6 cellular contexts compared by ENCODE assay signal in genomic region chr7:9163691-9164090, GRCh38.
DNase-seq lines count a peak whose midpoint lies in the region; FAIRE-seq and TF ChIP-seq lines count a peak whose summit lies in the region.
"Not testable (repeated sequence)": the region's sequence is repeated elsewhere in the genome, so short reads cannot be mapped to it uniquely, and the experiment has no call there.

No MANE protein-coding gene starts in this region.

- not testable (repeated sequence) for H3K36me3 ChIP-seq in astrocyte (ENCODE audit: insufficient read depth, low read length); mesenchymal stem cell (ENCODE audit: control insufficient read depth in 1 of 2, insufficient read depth in 2 of 2, low read depth in 1 of 2, low read length in 2 of 2)

- H3K18ac ChIP-seq in mesenchymal stem cell (ENCODE audit: low read depth in 1 of 2, low read length in 2 of 2) = not testable (repeated sequence)

- H3K27ac Mint-ChIP-seq in astrocyte (ENCODE audit: unreplicated experiment) = peak overlapping the region; percentile 71

- not testable (repeated sequence) for H2AFZ ChIP-seq in astrocyte (ENCODE audit: low read depth, low read length); mesenchymal stem cell (ENCODE audit: low read depth, low read length)

- TF ChIP-seq CTCF in astrocyte (IDR thresholded peaks at IDR 0.05; ENCODE audit: insufficient read depth, low read depth, low read length); astrocyte of the spinal cord (IDR thresholded peaks at IDR 0.05; ENCODE audit: low read depth, low read length): not testable (repeated sequence)

- not testable (repeated sequence) for H3K27me3 ChIP-seq in astrocyte (ENCODE audit: insufficient read depth, low read length); mesenchymal stem cell (ENCODE audit: control insufficient read depth in 1 of 2, insufficient read depth in 1 of 2, low read length in 2 of 2)

- not testable (repeated sequence) for H3K9me3 Mint-ChIP-seq in astrocyte (ENCODE audit: unreplicated experiment)

- H3K4ac ChIP-seq in mesenchymal stem cell (ENCODE audit: low read depth in 1 of 2, low read length in 2 of 2) = not testable (repeated sequence)

- H2BK15ac ChIP-seq in mesenchymal stem cell (ENCODE audit: low read depth, poor library complexity, severe bottlenecking) = not testable (repeated sequence)

- not testable (repeated sequence) for H3K4me1 Mint-ChIP-seq in astrocyte (ENCODE audit: low read depth, unreplicated experiment)

- H3K79me2 ChIP-seq in astrocyte (ENCODE audit: insufficient read depth, low read length) = not testable (repeated sequence)

- H3K79me1 ChIP-seq in mesenchymal stem cell (replicated peaks; ENCODE audit: low read length, poor library complexity, severe bottlenecking) = not testable (repeated sequence)

- not testable (repeated sequence) for H3K14ac ChIP-seq in mesenchymal stem cell (ENCODE audit: low read length in 2 of 2)

- H3K9ac ChIP-seq in astrocyte (ENCODE audit: low read length); mesenchymal stem cell (ENCODE audit: low read length): not testable (repeated sequence)

- H2BK120ac ChIP-seq in mesenchymal stem cell (ENCODE audit: low read depth, low read length) = not testable (repeated sequence)

- not testable (repeated sequence) for H3K23ac ChIP-seq in mesenchymal stem cell (ENCODE audit: low read length in 2 of 2)

- not testable (repeated sequence) for H3K36me3 Mint-ChIP-seq in astrocyte (ENCODE audit: low read depth, unreplicated experiment)

- H3K4me3 ChIP-seq in astrocyte (ENCODE audit: insufficient read depth, low read depth, low read length); astrocyte of the spinal cord (ENCODE audit: low read depth, low read length); mesenchymal stem cell (ENCODE audit: insufficient read depth in 1 of 2, low read depth in 1 of 2, low read length in 2 of 2): not testable (repeated sequence)

- not testable (repeated sequence) for FAIRE-seq in astrocyte (lab: Jason Lieb, UNC)

- H4K91ac ChIP-seq in mesenchymal stem cell (ENCODE audit: low read length) = not testable (repeated sequence)

- peak; percentile 27 for DNase-seq in H4 (ENCODE audit: low spot score)
- DNase-seq in HCEC 1CT = peak; percentile 2
- peak; percentile 21 for DNase-seq in HT1080 (ENCODE audit: low read depth)
- peak; percentile 27 for DNase-seq in astrocyte (ENCODE audit: low read depth)
- peak; percentile 1 for DNase-seq in astrocyte of the spinal cord (ENCODE audit: low read depth, low spot score)
- DNase-seq in mesenchymal stem cell = peak; percentile 57

- H3K27ac ChIP-seq in astrocyte (ENCODE audit: low read depth, low read length); mesenchymal stem cell (ENCODE audit: low read length, poor library complexity, severe bottlenecking): not testable (repeated sequence)

- H3K27me3 Mint-ChIP-seq in astrocyte (ENCODE audit: low read depth, unreplicated experiment) = not testable (repeated sequence)

- not testable (repeated sequence) for H2BK12ac ChIP-seq in mesenchymal stem cell (ENCODE audit: low read length in 2 of 2)

- H3K9me3 ChIP-seq in astrocyte (ENCODE audit: insufficient read depth, low read depth, low read length) = not testable (repeated sequence)
- H3K9me3 ChIP-seq in mesenchymal stem cell (ENCODE audit: control insufficient read depth, low read length) = peaks cover 16% of the 10 kb centered on the region

- H4K8ac ChIP-seq in mesenchymal stem cell (ENCODE audit: low read length) = not testable (repeated sequence)

- H2BK5ac ChIP-seq in mesenchymal stem cell (ENCODE audit: low read depth, low read length, poor library complexity, severe bottlenecking) = not testable (repeated sequence)

- not testable (repeated sequence) for H3K4me2 ChIP-seq in astrocyte (ENCODE audit: low read length); mesenchymal stem cell (ENCODE audit: low read length, poor library complexity, severe bottlenecking)

- in situ Hi-C loops in astrocyte of the spinal cord (cut with HindIII; ENCODE audit: low sequenced_read_pairs) = not testable (repeated sequence)

- H3K4me1 ChIP-seq in astrocyte (ENCODE audit: insufficient read depth, low read length); mesenchymal stem cell (ENCODE audit: control insufficient read depth, insufficient read depth, low read depth, low read length): not testable (repeated sequence)

- H2AK5ac ChIP-seq in mesenchymal stem cell (ENCODE audit: low read length, severe bottlenecking) = not testable (repeated sequence)

- H4K20me1 ChIP-seq in astrocyte (ENCODE audit: insufficient read depth, low read length) = not testable (repeated sequence)

- H3K4me3 Mint-ChIP-seq in astrocyte (ENCODE audit: unreplicated experiment) = not testable (repeated sequence)

Comparison
In these comparisons a context has a peak if more than half of its experiments do, and no peak if none do; other contexts are left out.
1. DNase-seq: peak in every context shown above with its lines; median percentile 57 in mesenchymal stem cell; 27 in H4; 27 in astrocyte; 21 in HT1080; 2 in HCEC 1CT; 1 in astrocyte of the spinal cord.